ENCODE assay signal across 27 cellular contexts in genomic region chr10:112175409-112175808, GRCh38.
"Had no signal": no experiment of that assay in that cellular context is flagged by ENCODE, and none has a peak within 500 bp of the region (broad histone marks: within the 10 kb centered on the region; RNA-seq: fewer than 3 reads in every experiment).

No MANE protein-coding gene starts in this region.

- H3K4me2 ChIP-seq: hepatocyte had no signal

- H3K27ac ChIP-seq: coronary artery, epithelial cell of prostate, esophagus squamous epithelium, gastrocnemius medialis, heart left ventricle, left lung, lower lobe of right lung had no signal

- H3K79me2 ChIP-seq: hepatocyte had no signal

- H3K9me3 Mint-ChIP-seq: dendritic cell treated with granulocyte-macrophage colony-stimulating factor and Interleukin-4, amounts not matched to agents 40 ng/mL and 50 ng/mL, for 4 days; effector memory CD8-positive, alpha-beta T cell; endodermal cell; immature natural killer cell; mesothelial cell of epicardium had no signal

- ATAC-seq: effector memory CD8-positive, alpha-beta T cell; esophagus mucosa; gastrocnemius medialis; heart left ventricle; left lung; left ventricle myocardium superior; lower lobe of right lung had no signal

- H3K4me3 Mint-ChIP-seq: dendritic cell treated with granulocyte-macrophage colony-stimulating factor and Interleukin-4, amounts not matched to agents 40 ng/mL and 50 ng/mL, for 4 days; effector memory CD8-positive, alpha-beta T cell; endodermal cell; immature natural killer cell; mesothelial cell of epicardium had no signal

- H3K4me1 ChIP-seq: esophagus squamous epithelium, left lung had no signal

- H3K27me3 Mint-ChIP-seq: dendritic cell treated with granulocyte-macrophage colony-stimulating factor and Interleukin-4, amounts not matched to agents 40 ng/mL and 50 ng/mL, for 4 days; effector memory CD8-positive, alpha-beta T cell had no signal

- H3K27me3 ChIP-seq: esophagus squamous epithelium, gastrocnemius medialis, heart left ventricle, hepatocyte, left lung had no signal

- H3K4me1 Mint-ChIP-seq: immature natural killer cell, mesothelial cell of epicardium had no signal

- H3K4me3 ChIP-seq: coronary artery, esophagus squamous epithelium, gastrocnemius medialis, heart left ventricle, hepatocyte, left lung, lower lobe of right lung had no signal

- H3K27ac Mint-ChIP-seq: dendritic cell treated with granulocyte-macrophage colony-stimulating factor and Interleukin-4, amounts not matched to agents 40 ng/mL and 50 ng/mL, for 4 days; effector memory CD8-positive, alpha-beta T cell; endodermal cell; immature natural killer cell; mesothelial cell of epicardium had no signal

- FAIRE-seq: colon, endometrium, kidney had no signal

- H3K9me3 ChIP-seq: esophagus squamous epithelium, gastrocnemius medialis, heart left ventricle, left lung, lower lobe of right lung had no signal

- DNase-seq: cerebellar nuclear complex; effector CD8-positive, alpha-beta T cell; effector memory CD8-positive, alpha-beta T cell; endodermal cell; erythroblast; esophagus squamous epithelium; foreskin fibroblast; foreskin melanocyte; gastrocnemius medialis; heart left ventricle; hypothalamus; immature natural killer cell; islet precursor cell; kidney; kidney glomerular epithelial cell; left lung; left ventricle myocardium superior; lower lobe of right lung; mesenchymal stem cell had no signal

- H2AFZ ChIP-seq: hepatocyte had no signal
